ENCODE assay signal across 27 cellular contexts in the genomic region with DNA sequence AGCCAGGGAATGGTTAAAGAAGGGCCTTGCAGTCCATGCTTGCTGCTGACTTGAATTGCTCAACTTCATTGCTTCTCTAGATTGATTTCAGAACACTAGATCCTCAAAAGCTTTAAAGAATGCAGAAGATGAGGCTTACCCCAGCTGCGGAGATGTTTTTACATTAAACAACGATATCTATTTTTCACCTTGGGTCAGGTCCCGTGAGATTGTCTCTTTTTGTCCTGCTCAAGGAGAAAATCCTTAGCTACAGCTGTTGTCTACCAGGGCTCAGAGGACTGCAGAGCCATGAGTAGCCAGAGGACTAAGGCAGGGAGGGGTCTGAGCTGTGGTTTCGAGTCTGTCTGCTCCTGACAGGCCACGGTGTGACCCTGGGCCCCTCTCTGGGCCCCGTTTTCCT. TPM values are rescaled to one million over a fixed set of nuclear protein-coding genes. Genes with fewer than 3 reads are reported as not detected.
DNase-seq lines count a peak whose midpoint lies in the region; ATAC-seq and TF ChIP-seq lines count a peak whose summit lies in the region.
"Had no signal": no experiment of that assay in that cellular context is flagged by ENCODE, and none has a peak within 500 bp of the region (broad histone marks: within the 10 kb centered on the region; RNA-seq: fewer than 3 reads in every experiment).

No MANE protein-coding gene starts in this region.

- no peaks in the 10 kb centered on the region for H3K9me3 ChIP-seq in SJCRH30 (replicated peaks)
- H3K9me3 ChIP-seq in smooth muscle cell (replicated peaks; ENCODE audit: low read depth) = no peaks in the 10 kb centered on the region
- no peaks in the 10 kb centered on the region for H3K9me3 ChIP-seq in prostate gland
- H3K9me3 ChIP-seq: BE2C, HAP-1, stomach, thyroid gland, vagina had no signal

- H3K36me3 ChIP-seq in SJCRH30 = no peaks in the 10 kb centered on the region
- no peaks in the 10 kb centered on the region for H3K36me3 ChIP-seq in smooth muscle cell (ENCODE audit: low read depth)
- H3K36me3 ChIP-seq in prostate gland = no peaks in the 10 kb centered on the region
- H3K36me3 ChIP-seq: BE2C, HAP-1, stomach, thyroid gland, vagina had no signal

- no peaks in the 10 kb centered on the region for H3F3A ChIP-seq in smooth muscle cell (ENCODE audit: low read depth)

- H2AFZ ChIP-seq in smooth muscle cell (ENCODE audit: low read depth) = no peak overlapping the region

- TF ChIP-seq POLR2A in prostate gland (IDR thresholded peaks at IDR 0.05) = no peak

- H3K27ac ChIP-seq in SJCRH30 = peak overlapping the region; percentile 44
- H3K27ac ChIP-seq in smooth muscle cell (ENCODE audit: low read depth) = peak overlapping the region; percentile 75
- no peak overlapping the region for H3K27ac ChIP-seq in prostate gland
- H3K27ac ChIP-seq: KMS-11, vagina had no signal

- intact Hi-C loops in prostate gland (cut with DNase I) = loop anchor here (5.0 kb wide), 1 partner anchor 49 kb away; no protein-coding TSS in a partner anchor

- TF ChIP-seq CTCF in nephron progenitor cell (IDR thresholded peaks at IDR 0.05) (no peak), smooth muscle cell (IDR thresholded peaks at IDR 0.05; ENCODE audit: borderline replicate concordance, insufficient read depth, poor library complexity, severe bottlenecking) (no peak), prostate gland (IDR thresholded peaks at IDR 0.05) (no peak)

- no peak for ATAC-seq in HG03139 (IDR thresholded peaks at IDR 0.05; ENCODE audit: unreplicated experiment)
- ATAC-seq: activated naive CD4-positive, alpha-beta T cell treated with anti-CD3 and anti-CD28 coated beads, Interleukin-2, amount 50 U/mL, for 72 hours; left colon; WTC11 had no signal

- no peak overlapping the region for H3K9ac ChIP-seq in smooth muscle cell (ENCODE audit: low read depth)
- H3K9ac ChIP-seq: KMS-11 had no signal

- DNase-seq in SJCRH30 = peak; percentile 45 to 65
- peak; percentile 13 for DNase-seq in fibroblast of the conjunctiva (ENCODE audit: low read depth)
- DNase-seq in nephron progenitor cell = no peak
- DNase-seq in smooth muscle cell (lab: John Stamatoyannopoulos, UW; ENCODE audit: unreplicated experiment) = no peak
- DNase-seq in prostate gland (ENCODE audit: low spot score) = no peak
- DNase-seq in SKM-1 (lab: John Stamatoyannopoulos, UW; ENCODE audit: unreplicated experiment) = no peak
- DNase-seq: activated CD4-positive, alpha-beta T cell treated with anti-CD3 and anti-CD28 coated beads, Interleukin-2, amount 10 ng/mL, durations not matched to agents 24 days and 14 days; BE2C; DMS 273 treated with DMSO at 0.1 percent for 48 hours; immature natural killer cell; left colon; mesendoderm; naive B cell; NCI-H1417 treated with DMSO at 0.1 percent for 48 hours; NCI-H2081 treated with DMSO at 0.1 percent for 48 hours; NCI-H226; NCI-H526 treated with DMSO at 0.1 percent for 48 hours; stimulated activated CD4-positive, alpha-beta T cell treated with anti-CD3 and anti-CD28 coated beads, Interleukin-4, amount 100 ng/mL, for 1 hour; stomach; thyroid gland had no signal

- no peaks in the 10 kb centered on the region for H3K9me3 Mint-ChIP-seq in nephron progenitor cell
- H3K9me3 Mint-ChIP-seq: activated CD4-positive, alpha-beta T cell treated with anti-CD3 and anti-CD28 coated beads, Interleukin-2, amount 10 ng/mL, durations not matched to agents 24 days and 14 days; activated naive CD4-positive, alpha-beta T cell treated with anti-CD3 and anti-CD28 coated beads, Interleukin-2, amount 50 U/mL, for 72 hours; immature natural killer cell; naive B cell; WTC11 had no signal

- peaks cover 48% of the 10 kb centered on the region for H3K4me1 ChIP-seq in SJCRH30
- H3K4me1 ChIP-seq in smooth muscle cell (ENCODE audit: low read depth) = peaks cover 33% of the 10 kb centered on the region
- peaks cover 6% of the 10 kb centered on the region for H3K4me1 ChIP-seq in prostate gland (replicated peaks)
- H3K4me1 ChIP-seq: BE2C had no signal

- H3K36me3 Mint-ChIP-seq in nephron progenitor cell (ENCODE audit: low read depth) = no peaks in the 10 kb centered on the region
- H3K36me3 Mint-ChIP-seq: activated naive CD4-positive, alpha-beta T cell treated with anti-CD3 and anti-CD28 coated beads, Interleukin-2, amount 50 U/mL, for 72 hours; immature natural killer cell; naive B cell; WTC11 had no signal

- peak overlapping the region; percentile 79 for H3K4me2 ChIP-seq in smooth muscle cell
- H3K4me2 ChIP-seq: KMS-11 had no signal

- H3K27ac Mint-ChIP-seq in nephron progenitor cell = peak overlapping the region; percentile 98
- H3K27ac Mint-ChIP-seq: activated CD4-positive, alpha-beta T cell treated with anti-CD3 and anti-CD28 coated beads, Interleukin-2, amount 10 ng/mL, durations not matched to agents 24 days and 14 days; activated naive CD4-positive, alpha-beta T cell treated with anti-CD3 and anti-CD28 coated beads, Interleukin-2, amount 50 U/mL, for 72 hours; immature natural killer cell; naive B cell; WTC11 had no signal

- no peaks in the 10 kb centered on the region for H3K27me3 ChIP-seq in SJCRH30
- no peaks in the 10 kb centered on the region for H3K27me3 ChIP-seq in smooth muscle cell (ENCODE audit: low read depth)
- no peaks in the 10 kb centered on the region for H3K27me3 ChIP-seq in prostate gland (replicated peaks; ENCODE audit: insufficient read depth)
- H3K27me3 ChIP-seq: stomach, thyroid gland, vagina had no signal

- H3K79me2 ChIP-seq in smooth muscle cell (ENCODE audit: low read depth) = peaks cover 19% of the 10 kb centered on the region

- H3K27me3 Mint-ChIP-seq in nephron progenitor cell (ENCODE audit: low read depth, poor library complexity) = peaks cover 13% of the 10 kb centered on the region

- no peak overlapping the region for H3K4me3 ChIP-seq in SJCRH30
- no peak overlapping the region for H3K4me3 ChIP-seq in smooth muscle cell
- no peak overlapping the region for H3K4me3 ChIP-seq in prostate gland
- H3K4me3 ChIP-seq: HAP-1, stomach, thyroid gland, vagina had no signal

- no peak overlapping the region for H3K4me3 Mint-ChIP-seq in nephron progenitor cell
- H3K4me3 Mint-ChIP-seq: activated CD4-positive, alpha-beta T cell treated with anti-CD3 and anti-CD28 coated beads, Interleukin-2, amount 10 ng/mL, durations not matched to agents 24 days and 14 days; immature natural killer cell; naive B cell; WTC11 had no signal

- H3K4me1 Mint-ChIP-seq in nephron progenitor cell = peaks cover 13% of the 10 kb centered on the region
- H3K4me1 Mint-ChIP-seq: activated CD4-positive, alpha-beta T cell treated with anti-CD3 and anti-CD28 coated beads, Interleukin-2, amount 10 ng/mL, durations not matched to agents 24 days and 14 days; immature natural killer cell; naive B cell had no signal

- peaks cover 10% of the 10 kb centered on the region for H4K20me1 ChIP-seq in smooth muscle cell (ENCODE audit: low read depth)

- 34% methylated on average over 6 of the region's 6 CpGs for WGBS in smooth muscle cell (ENCODE audit: low lambda C conversion rate)
- 83% methylated on average over 6 of the region's 6 CpGs for WGBS in prostate gland

RNA-seq across cellular contexts. Expression of gene PKNOX2, which starts 51.4 kb away (rescaled TPM):
- 13.1 and 15.1 TPM in 2 replicates for total RNA-seq in SJCRH30 (2014; rRNA removed; shearing (Covaris generic))
- 6.5 and 7.2 TPM in 2 replicates for total RNA-seq in smooth muscle cell
- 6.0 and 7.9 TPM in 2 replicates for polyA plus RNA-seq in smooth muscle cell
- total RNA-seq in prostate gland = 10 to 100 TPM; 12.3 to 14.7 TPM
- total RNA-seq: activated CD4-positive, alpha-beta T cell treated with anti-CD3 and anti-CD28 coated beads, Interleukin-2, amount 10 ng/mL, durations not matched to agents 24 days and 14 days; activated CD8-positive, alpha-beta memory T cell treated with anti-CD3 and anti-CD28 coated beads for 36 hours had no signal
- polyA plus RNA-seq: immature natural killer cell had no signal

Comparison
In these comparisons a context has a peak if more than half of its experiments do, and no peak if none do; other contexts are left out.
1. DNase-seq: peak in SJCRH30 (2 of 2) and fibroblast of the conjunctiva (single experiment); none in nephron progenitor cell (single experiment), smooth muscle cell (single experiment), prostate gland (single experiment) and SKM-1 (single experiment).
2. H3K27ac ChIP-seq: peak in SJCRH30 (single experiment) and smooth muscle cell (single experiment); none in prostate gland (0 of 2).